In genomic region chr15:35751421-35752133, GRCh38 we compare ENCODE assay signal across 7 cellular contexts.
A peak's percentile ranks its signal among the peaks of the same experiment; 100 is the strongest.
DNase-seq lines count a peak whose midpoint lies in the region; ATAC-seq and TF ChIP-seq lines count a peak whose summit lies in the region.

No MANE protein-coding gene starts in this region.

- no peak overlapping the region for H3K4me3 Mint-ChIP-seq in naive B cell
- no peak overlapping the region for H3K4me3 Mint-ChIP-seq in stimulated activated naive CD8-positive, alpha-beta T cell treated with anti-CD3 and anti-CD28 coated beads, Interleukin-15, amount 100 ng/mL, for 72 hours

- H3K27ac Mint-ChIP-seq in naive B cell, result no peak overlapping the region
- H3K27ac Mint-ChIP-seq in stimulated activated naive CD8-positive, alpha-beta T cell treated with anti-CD3 and anti-CD28 coated beads, Interleukin-15, amount 100 ng/mL, for 72 hours, result no peak overlapping the region

- peak; percentile 72 for TF ChIP-seq CTCF in GM13977 (IDR thresholded peaks at IDR 0.05; ENCODE audit: extremely low read depth, insufficient read depth, missing control alignments)

- peak; percentile 23 for DNase-seq in GM13977 (ENCODE audit: low spot score)
- peak; percentile 72 for DNase-seq in NCI-H460 (ENCODE audit: extremely low read depth, low read depth)
- peak; percentile 52 to 67 for DNase-seq in activated CD4-positive, alpha-beta T cell treated with anti-CD3 and anti-CD28 coated beads, Interleukin-2, amount 50 U/mL, for 48 hours
- peak; percentile 67 to 83 for DNase-seq in erythroblast (lab: John Stamatoyannopoulos, UW)
- DNase-seq in naive B cell, result peak; percentile 5
- peak; percentile 22 to 30 for DNase-seq in stimulated activated naive CD8-positive, alpha-beta T cell treated with anti-CD3 and anti-CD28 coated beads, Interleukin-15, amount 100 ng/mL, for 72 hours

- TF ChIP-seq POLR2A in erythroblast (IDR thresholded peaks at IDR 0.05; ENCODE audit: low read length), result no peak

- H3K9me3 Mint-ChIP-seq in naive B cell, result no peaks in the 10 kb centered on the region
- no peaks in the 10 kb centered on the region for H3K9me3 Mint-ChIP-seq in stimulated activated naive CD8-positive, alpha-beta T cell treated with anti-CD3 and anti-CD28 coated beads, Interleukin-15, amount 100 ng/mL, for 72 hours

- peak; percentile 82 for ATAC-seq in HG03159 (IDR thresholded peaks at IDR 0.05; ENCODE audit: unreplicated experiment)
- ATAC-seq in naive B cell (ENCODE audit: low read depth in 2 of 2), result no peak
- no peak for ATAC-seq in stimulated activated naive CD8-positive, alpha-beta T cell treated with anti-CD3 and anti-CD28 coated beads, Interleukin-15, amount 100 ng/mL, for 72 hours

- no peaks in the 10 kb centered on the region for H3K4me1 Mint-ChIP-seq in naive B cell
- H3K4me1 Mint-ChIP-seq in stimulated activated naive CD8-positive, alpha-beta T cell treated with anti-CD3 and anti-CD28 coated beads, Interleukin-15, amount 100 ng/mL, for 72 hours, result no peaks in the 10 kb centered on the region

- no peaks in the 10 kb centered on the region for H3K36me3 Mint-ChIP-seq in naive B cell

- in situ Hi-C loops in GM13977 (cut with MboI; ENCODE audit: low pct_unique_long_range_greater_than_20kb, low sequenced_read_pairs, unreplicated experiment), result no loop called here

- H3K27me3 Mint-ChIP-seq in naive B cell, result peaks cover 0 to 9% (median 5%) of the 10 kb centered on the region in 3 donors
- H3K27me3 Mint-ChIP-seq in stimulated activated naive CD8-positive, alpha-beta T cell treated with anti-CD3 and anti-CD28 coated beads, Interleukin-15, amount 100 ng/mL, for 72 hours, result peaks cover 10% of the 10 kb centered on the region

Comparison
In these comparisons a context has a peak if more than half of its experiments do, and no peak if none do; other contexts are left out.
1. DNase-seq: peak in every context shown above with its lines; median percentile 75 in erythroblast; 72 in NCI-H460; 60 in activated CD4-positive, alpha-beta T cell treated with anti-CD3 and anti-CD28 coated beads, Interleukin-2, amount 50 U/mL, for 48 hours; 26 in stimulated activated naive CD8-positive, alpha-beta T cell treated with anti-CD3 and anti-CD28 coated beads, Interleukin-15, amount 100 ng/mL, for 72 hours; 23 in GM13977; 5 in naive B cell.